Comparison of ENCODE assay signal across 8 cellular contexts in genomic region chr9:127452481-127453092, GRCh38. TPM values are rescaled to one million over a fixed set of nuclear protein-coding genes. Genes with fewer than 3 reads are reported as not detected.
DNase-seq lines count a peak whose midpoint lies in the region.

No MANE protein-coding gene starts in this region.

- H3K36me3 ChIP-seq in mesodermal cell (ENCODE audit: control insufficient read depth, insufficient read depth, low read length), result peaks cover 58% of the 10 kb centered on the region

- H3K9me3 ChIP-seq in mesodermal cell (ENCODE audit: control insufficient read depth, low read length), result no peaks in the 10 kb centered on the region

- H3K27ac ChIP-seq in mesodermal cell (ENCODE audit: low read depth, low read length, severe bottlenecking), result no peak overlapping the region

- peak; percentile 26 for DNase-seq in EL
- DNase-seq in NCI-H2029 (lab: John Stamatoyannopoulos, UW), result peak; percentile 47
- DNase-seq in cerebellar cortex (ENCODE audit: low spot score), result peak; percentile 25
- DNase-seq in NCI-H187 (lab: John Stamatoyannopoulos, UW), result no peak
- DNase-seq in NCI-H2107 treated with DMSO at 0.1 percent for 48 hours (lab: John Stamatoyannopoulos, UW; ENCODE audit: unreplicated experiment), result no peak
- no peak for DNase-seq in NCI-H1694 treated with DMSO at 0.1 percent for 48 hours (lab: John Stamatoyannopoulos, UW)
- DNase-seq in germinal center (ENCODE audit: low spot score), result no peak

- WGBS in mesodermal cell (ENCODE audit: insufficient coverage in 2 of 2), 2 experiments, result 83% methylated on average over 6 of the region's 7 CpGs

- peaks cover 11% of the 10 kb centered on the region for H3K4me1 ChIP-seq in mesodermal cell (ENCODE audit: control insufficient read depth, insufficient read depth, low read length, poor library complexity, severe bottlenecking)

- H3K4me3 ChIP-seq in mesodermal cell (ENCODE audit: extremely low read depth, insufficient read depth, low read length, poor library complexity, severe bottlenecking), result peak overlapping the region; percentile 96

RNA-seq across cellular contexts. Expression of gene LRSAM1, which starts 1.3 kb away (rescaled TPM):
- 20.3 TPM for polyA plus RNA-seq in mesodermal cell (2013, experiment 1 of 2)
- polyA plus RNA-seq in mesodermal cell (2013, experiment 2 of 2), result 17.1 TPM

RNA-seq across cellular contexts. Expression of gene RPL12, which starts 1.4 kb away (rescaled TPM):
- 1,589 TPM for polyA plus RNA-seq in mesodermal cell (2013, experiment 1 of 2)
- polyA plus RNA-seq in mesodermal cell (2013, experiment 2 of 2), result 1,467 TPM

RNA-seq across cellular contexts. Expression of gene ZNF79, which starts 28.4 kb away (rescaled TPM):
- polyA plus RNA-seq in mesodermal cell (2013, experiment 1 of 2), result 6.5 TPM
- polyA plus RNA-seq in mesodermal cell (2013, experiment 2 of 2), result 6.5 TPM

RNA-seq across cellular contexts. Expression of gene SLC2A8, which starts 55.6 kb away (rescaled TPM):
- 14.2 TPM for polyA plus RNA-seq in mesodermal cell (2013, experiment 1 of 2)
- 12.7 TPM for polyA plus RNA-seq in mesodermal cell (2013, experiment 2 of 2)

Comparison
In these comparisons a context has a peak if more than half of its experiments do, and no peak if none do; other contexts are left out.
1. DNase-seq: peak in EL (single experiment), NCI-H2029 (single experiment) and cerebellar cortex (single experiment); none in NCI-H187 (0 of 2), NCI-H2107 treated with DMSO at 0.1 percent for 48 hours (single experiment), NCI-H1694 treated with DMSO at 0.1 percent for 48 hours (single experiment) and germinal center (single experiment).